In the genomic region with DNA sequence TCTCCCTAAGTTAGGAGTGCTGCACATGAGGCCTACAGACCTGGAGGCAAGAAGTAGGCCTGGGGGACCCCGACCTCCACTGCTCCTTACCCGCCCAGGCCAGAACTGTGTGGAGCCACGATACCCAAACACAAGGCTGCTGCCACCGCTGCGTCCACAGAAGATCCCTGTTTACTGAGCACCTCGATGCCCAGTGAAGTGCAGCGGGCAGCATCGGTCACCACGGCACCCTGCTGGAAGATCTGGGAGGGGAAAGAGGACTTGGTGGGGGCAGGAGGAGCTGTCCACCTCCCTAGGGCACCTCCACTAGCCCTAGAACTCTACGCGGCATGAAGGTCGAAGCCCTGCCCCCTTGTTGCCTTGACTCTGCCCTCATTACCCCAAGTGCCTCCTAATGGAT, we compare ENCODE assay signal across 15 cellular contexts.
"Had no signal": no experiment of that assay in that cellular context is flagged by ENCODE, and none has a peak within 500 bp of the region (broad histone marks: within the 10 kb centered on the region; RNA-seq: fewer than 3 reads in every experiment).

No MANE protein-coding gene starts in this region.

- H3K4me3 ChIP-seq: adrenal gland, breast epithelium, coronary artery, lower lobe of right lung, thyroid gland had no signal

- H3K9me3 ChIP-seq: adrenal gland, breast epithelium, lower lobe of right lung, thyroid gland had no signal

- H3K4me1 ChIP-seq: adrenal gland, breast epithelium, thyroid gland had no signal

- H3K27ac Mint-ChIP-seq: activated CD4-positive, alpha-beta T cell treated with anti-CD3 and anti-CD28 coated beads, Interleukin-2, amount 10 ng/mL, durations not matched to agents 7 days and 5 days; mesothelial cell of epicardium; nephron; T-cell had no signal

- H3K36me3 ChIP-seq: adrenal gland, breast epithelium had no signal

- H3K27ac ChIP-seq: adrenal gland, breast epithelium, coronary artery, lower lobe of right lung, thyroid gland had no signal

- H3K4me1 Mint-ChIP-seq: mesothelial cell of epicardium had no signal

- H3K27me3 Mint-ChIP-seq: activated CD4-positive, alpha-beta T cell treated with anti-CD3 and anti-CD28 coated beads, Interleukin-2, amount 10 ng/mL, durations not matched to agents 7 days and 5 days; T-cell had no signal

- H3K9me3 Mint-ChIP-seq: activated CD4-positive, alpha-beta T cell treated with anti-CD3 and anti-CD28 coated beads, Interleukin-2, amount 10 ng/mL, durations not matched to agents 7 days and 5 days; activated naive CD4-positive, alpha-beta T cell treated with anti-CD3 and anti-CD28 coated beads, Interleukin-2, amount 50 U/mL, for 72 hours; mesothelial cell of epicardium; nephron; T-cell had no signal

- ATAC-seq: activated naive CD4-positive, alpha-beta T cell treated with anti-CD3 and anti-CD28 coated beads, Interleukin-2, amount 50 U/mL, for 72 hours; SK-N-SH treated with all-trans-retinoic acid at 6 μM for 48 hours; T-cell had no signal

- H3K4me3 Mint-ChIP-seq: activated CD4-positive, alpha-beta T cell treated with anti-CD3 and anti-CD28 coated beads, Interleukin-2, amount 10 ng/mL, durations not matched to agents 7 days and 5 days; mesothelial cell of epicardium; nephron; T-cell had no signal

- H3K27me3 ChIP-seq: adrenal gland, breast epithelium, thyroid gland had no signal

- DNase-seq: activated CD4-positive, alpha-beta T cell treated with anti-CD3 and anti-CD28 coated beads, Interleukin-2, amount 10 ng/mL, durations not matched to agents 7 days and 5 days; activated gamma-delta T cell treated with Interleukin-2 at 50 U/mL for 16 hours; adrenal gland; lower lobe of right lung; stimulated activated CD8-positive, alpha-beta memory T cell treated with anti-CD3 and anti-CD28 coated beads, Interleukin-4, amount 100 ng/mL, for 48 hours; stimulated activated naive CD4-positive, alpha-beta T cell treated with Interleukin-2 at 50 U/mL for 16 hours; T-cell; T-helper 9 cell; thyroid gland had no signal

- H3K36me3 Mint-ChIP-seq: activated naive CD4-positive, alpha-beta T cell treated with anti-CD3 and anti-CD28 coated beads, Interleukin-2, amount 50 U/mL, for 72 hours had no signal
